Comparison of ENCODE assay signal across 1 cellular context in the genomic region with DNA sequence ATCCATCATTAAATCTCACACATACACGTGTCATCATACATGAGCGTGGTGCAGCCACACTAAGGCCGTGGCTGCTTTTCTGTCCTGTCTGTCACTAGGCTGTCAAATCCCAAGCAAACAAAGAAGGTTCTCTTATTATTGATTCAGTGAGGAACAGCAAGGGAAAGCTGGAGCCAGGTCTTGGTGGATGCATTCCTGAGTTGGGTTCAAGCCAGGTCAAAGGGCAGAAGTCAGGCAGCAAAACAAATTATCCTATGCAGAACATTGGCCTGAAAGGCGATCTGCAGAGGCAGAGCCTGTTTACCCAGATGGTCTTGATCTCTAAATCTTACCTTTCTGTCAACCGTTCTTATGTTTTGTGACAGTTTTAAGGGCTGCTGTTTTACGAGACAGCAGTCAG.
TF ChIP-seq lines count a peak whose summit lies in the region.

No MANE protein-coding gene starts in this region.

TF ChIP-seq in HepG2, 621 proteins besides CTCF, POLR2A, EP300 and RAD21 (continued from another document):
- TF ChIP-seq, protein P1, sequence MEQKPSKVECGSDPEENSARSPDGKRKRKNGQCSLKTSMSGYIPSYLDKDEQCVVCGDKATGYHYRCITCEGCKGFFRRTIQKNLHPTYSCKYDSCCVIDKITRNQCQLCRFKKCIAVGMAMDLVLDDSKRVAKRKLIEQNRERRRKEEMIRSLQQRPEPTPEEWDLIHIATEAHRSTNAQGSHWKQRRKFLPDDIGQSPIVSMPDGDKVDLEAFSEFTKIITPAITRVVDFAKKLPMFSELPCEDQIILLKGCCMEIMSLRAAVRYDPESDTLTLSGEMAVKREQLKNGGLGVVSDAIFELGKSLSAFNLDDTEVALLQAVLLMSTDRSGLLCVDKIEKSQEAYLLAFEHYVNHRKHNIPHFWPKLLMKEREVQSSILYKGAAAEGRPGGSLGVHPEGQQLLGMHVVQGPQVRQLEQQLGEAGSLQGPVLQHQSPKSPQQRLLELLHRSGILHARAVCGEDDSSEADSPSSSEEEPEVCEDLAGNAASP (CRISPR knock-in tag; IDR thresholded peaks at IDR 0.05; ENCODE audit: borderline replicate concordance): peak; percentile 99
- peak; percentile 81; the same call in 1 of the 2 replicates for TF ChIP-seq ZNF292 (CRISPR knock-in tag; IDR thresholded peaks at IDR 0.05; ENCODE audit: borderline replicate concordance, low read depth)
- TF ChIP-seq PITX1 (CRISPR knock-in tag; IDR thresholded peaks at IDR 0.05): peak; percentile 76; the same call in 1 of the 2 replicates
- peak; percentile 86; the same call in 1 of the 2 replicates for TF ChIP-seq RXRA (CRISPR knock-in tag; IDR thresholded peaks at IDR 0.05)
- TF ChIP-seq HCFC1 (IDR thresholded peaks at IDR 0.05; ENCODE audit: low read depth, low read length): no peak
- no peak for TF ChIP-seq TGIF2 (CRISPR knock-in tag; IDR thresholded peaks at IDR 0.05)
- TF ChIP-seq IKZF1 (IDR thresholded peaks at IDR 0.05): no peak
- TF ChIP-seq, protein P2, sequence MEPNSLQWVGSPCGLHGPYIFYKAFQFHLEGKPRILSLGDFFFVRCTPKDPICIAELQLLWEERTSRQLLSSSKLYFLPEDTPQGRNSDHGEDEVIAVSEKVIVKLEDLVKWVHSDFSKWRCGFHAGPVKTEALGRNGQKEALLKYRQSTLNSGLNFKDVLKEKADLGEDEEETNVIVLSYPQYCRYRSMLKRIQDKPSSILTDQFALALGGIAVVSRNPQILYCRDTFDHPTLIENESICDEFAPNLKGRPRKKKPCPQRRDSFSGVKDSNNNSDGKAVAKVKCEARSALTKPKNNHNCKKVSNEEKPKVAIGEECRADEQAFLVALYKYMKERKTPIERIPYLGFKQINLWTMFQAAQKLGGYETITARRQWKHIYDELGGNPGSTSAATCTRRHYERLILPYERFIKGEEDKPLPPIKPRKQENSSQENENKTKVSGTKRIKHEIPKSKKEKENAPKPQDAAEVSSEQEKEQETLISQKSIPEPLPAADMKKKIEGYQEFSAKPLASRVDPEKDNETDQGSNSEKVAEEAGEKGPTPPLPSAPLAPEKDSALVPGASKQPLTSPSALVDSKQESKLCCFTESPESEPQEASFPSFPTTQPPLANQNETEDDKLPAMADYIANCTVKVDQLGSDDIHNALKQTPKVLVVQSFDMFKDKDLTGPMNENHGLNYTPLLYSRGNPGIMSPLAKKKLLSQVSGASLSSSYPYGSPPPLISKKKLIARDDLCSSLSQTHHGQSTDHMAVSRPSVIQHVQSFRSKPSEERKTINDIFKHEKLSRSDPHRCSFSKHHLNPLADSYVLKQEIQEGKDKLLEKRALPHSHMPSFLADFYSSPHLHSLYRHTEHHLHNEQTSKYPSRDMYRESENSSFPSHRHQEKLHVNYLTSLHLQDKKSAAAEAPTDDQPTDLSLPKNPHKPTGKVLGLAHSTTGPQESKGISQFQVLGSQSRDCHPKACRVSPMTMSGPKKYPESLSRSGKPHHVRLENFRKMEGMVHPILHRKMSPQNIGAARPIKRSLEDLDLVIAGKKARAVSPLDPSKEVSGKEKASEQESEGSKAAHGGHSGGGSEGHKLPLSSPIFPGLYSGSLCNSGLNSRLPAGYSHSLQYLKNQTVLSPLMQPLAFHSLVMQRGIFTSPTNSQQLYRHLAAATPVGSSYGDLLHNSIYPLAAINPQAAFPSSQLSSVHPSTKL (CRISPR knock-in tag; IDR thresholded peaks at IDR 0.05): peak; percentile 81
- no peak for TF ChIP-seq CCDC6 (CRISPR knock-in tag; IDR thresholded peaks at IDR 0.05)
- peak; percentile 35; the same call in 1 of the 2 replicates for TF ChIP-seq HMG20A (CRISPR knock-in tag; IDR thresholded peaks at IDR 0.05; ENCODE audit: borderline replicate concordance)
- TF ChIP-seq RXRB (CRISPR knock-in tag; IDR thresholded peaks at IDR 0.05; ENCODE audit: borderline replicate concordance): peak; percentile 96
- peak; percentile 71 for TF ChIP-seq ZMYM4 (CRISPR knock-in tag; IDR thresholded peaks at IDR 0.05)
- peak; percentile 81 for TF ChIP-seq NR2F2 (IDR thresholded peaks at IDR 0.05; ENCODE audit: borderline replicate concordance, low read depth)
- TF ChIP-seq FOXA1 (IDR thresholded peaks at IDR 0.05): no peak
- TF ChIP-seq FOXA1 (CRISPR knock-in tag; IDR thresholded peaks at IDR 0.05): 0 out of 2 replicates have a peak, but pooled peaks have one; percentile 15
- TF ChIP-seq ONECUT2 (CRISPR knock-in tag; IDR thresholded peaks at IDR 0.05): peak; percentile 84
- peak; percentile 45; the same call in 1 of the 2 replicates for TF ChIP-seq ZNF331 (CRISPR knock-in tag; IDR thresholded peaks at IDR 0.05)
- no peak for TF ChIP-seq ZNF563 (CRISPR knock-in tag; IDR thresholded peaks at IDR 0.05)
- TF ChIP-seq ZNF274 (CRISPR knock-in tag; IDR thresholded peaks at IDR 0.05): no peak
- TF ChIP-seq SALL1 (CRISPR knock-in tag; IDR thresholded peaks at IDR 0.05): peak; percentile 83
- TF ChIP-seq NR2C2 (CRISPR knock-in tag; IDR thresholded peaks at IDR 0.05; ENCODE audit: borderline replicate concordance): peak; percentile 88
